20 cellular contexts compared by ENCODE assay signal in the genomic region with DNA sequence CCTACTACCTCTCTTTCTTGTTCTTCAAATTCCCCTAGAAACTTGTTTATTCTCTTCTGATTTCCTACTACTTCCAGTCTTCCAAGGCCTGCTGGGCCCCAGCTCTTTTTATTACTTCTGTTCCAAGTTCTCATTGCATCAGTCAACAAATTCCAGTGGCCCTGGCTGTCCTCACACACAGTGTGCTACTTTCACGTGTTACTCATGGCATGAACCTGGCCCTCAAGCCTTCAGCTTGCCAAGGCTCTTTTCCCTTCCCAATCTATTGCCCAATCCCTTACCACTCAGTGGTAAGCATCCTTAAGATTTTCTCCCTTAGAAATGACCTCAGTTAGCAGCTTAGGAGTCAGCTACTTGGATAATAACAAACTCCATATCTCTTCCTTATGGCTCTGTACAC.
DNase-seq lines count a peak whose midpoint lies in the region; ATAC-seq and TF ChIP-seq lines count a peak whose summit lies in the region.
"Had no signal": no experiment of that assay in that cellular context is flagged by ENCODE, and none has a peak within 500 bp of the region (broad histone marks: within the 10 kb centered on the region; RNA-seq: fewer than 3 reads in every experiment).

No MANE protein-coding gene starts in this region.

- peaks cover 0 to 6% of the 10 kb centered on the region in 2 donors for H3K27me3 Mint-ChIP-seq in CD4-positive, alpha-beta memory T cell
- H3K27me3 Mint-ChIP-seq: activated CD4-positive, alpha-beta T cell treated with anti-CD3 and anti-CD28 coated beads, Interleukin-2, amount 10 ng/mL, durations not matched to agents 7 days and 5 days had no signal

- 11 to 19% (median 18%) methylated on average over 1 of the region's 1 CpG for WGBS in psoas muscle, 3 donors

- H3K27ac ChIP-seq in ascending aorta (peak overlapping the region in 1 of 2 donors; percentile 65), foreskin keratinocyte (no peak overlapping the region), psoas muscle (no peak overlapping the region)
- H3K27ac ChIP-seq in CD4-positive, alpha-beta memory T cell (ENCODE audit: low read depth, low read length), result no peak overlapping the region
- H3K27ac ChIP-seq: RWPE1, thyroid gland had no signal

- DNase-seq in AG10803 (ENCODE audit: low read depth), result peak; percentile 87
- DNase-seq in ascending aorta (ENCODE audit: low spot score in 2 of 2), result peak; percentile 25 to 67
- DNase-seq in foreskin keratinocyte, result peak; percentile 24 to 44
- DNase-seq in psoas muscle, result peak in 1 of 2 donors; percentile 58
- DNase-seq in CD4-positive, alpha-beta memory T cell, result no peak
- no peak for DNase-seq in left colon
- no peak for DNase-seq in SK-N-DZ (ENCODE audit: low spot score)
- DNase-seq: activated CD4-positive, alpha-beta T cell treated with anti-CD3 and anti-CD28 coated beads, Interleukin-2, amount 10 ng/mL, durations not matched to agents 7 days and 5 days; activated gamma-delta T cell; immature natural killer cell; MV-4-11; naive thymus-derived CD8-positive, alpha-beta T cell; NCI-H1930; NCI-H510A; posterior cingulate gyrus; stimulated activated CD4-positive, alpha-beta T cell treated with anti-CD3 and anti-CD28 coated beads, Interleukin-12 subunit alpha, Interleukin-12 subunit beta, amount 100 ng/mL, for 4 hours had no signal

- POLR2A ChIA-PET in CD4-positive, alpha-beta memory T cell (lab: Charles Lee; ENCODE audit: partially characterized antibody), result no interaction called here

- H3K27me3 ChIP-seq in ascending aorta, result no peaks in the 10 kb centered on the region
- no peaks in the 10 kb centered on the region for H3K27me3 ChIP-seq in foreskin keratinocyte
- no peaks in the 10 kb centered on the region for H3K27me3 ChIP-seq in psoas muscle (ENCODE audit: insufficient read depth in 3 of 3, low read length in 2 of 3)
- no peaks in the 10 kb centered on the region for H3K27me3 ChIP-seq in CD4-positive, alpha-beta memory T cell (ENCODE audit: insufficient read depth, low read length)
- H3K27me3 ChIP-seq: thyroid gland had no signal

- no peak overlapping the region for H3K4me3 ChIP-seq in AG10803 (ENCODE audit: low read length)
- no peak overlapping the region for H3K4me3 ChIP-seq in ascending aorta
- H3K4me3 ChIP-seq in psoas muscle, result no peak overlapping the region
- H3K4me3 ChIP-seq in CD4-positive, alpha-beta memory T cell (ENCODE audit: low read length in 2 of 2), result no peak overlapping the region
- H3K4me3 ChIP-seq: HAP-1, thyroid gland had no signal

- ATAC-seq in foreskin keratinocyte (no peak), psoas muscle (peak; percentile 69 to 96 (median 81)), left colon (no peak), HG03342 (IDR thresholded peaks at IDR 0.05; ENCODE audit: unreplicated experiment) (no peak)
- ATAC-seq: naive thymus-derived CD8-positive, alpha-beta T cell had no signal

- no peaks in the 10 kb centered on the region for H3K9me3 Mint-ChIP-seq in CD4-positive, alpha-beta memory T cell
- H3K9me3 Mint-ChIP-seq: activated CD4-positive, alpha-beta T cell treated with anti-CD3 and anti-CD28 coated beads, Interleukin-2, amount 10 ng/mL, durations not matched to agents 7 days and 5 days; immature natural killer cell; naive thymus-derived CD8-positive, alpha-beta T cell had no signal

- H3K4me1 Mint-ChIP-seq in CD4-positive, alpha-beta memory T cell, result no peaks in the 10 kb centered on the region
- H3K4me1 Mint-ChIP-seq: activated CD4-positive, alpha-beta T cell treated with anti-CD3 and anti-CD28 coated beads, Interleukin-2, amount 10 ng/mL, durations not matched to agents 7 days and 5 days; immature natural killer cell; naive thymus-derived CD8-positive, alpha-beta T cell had no signal

- no peaks in the 10 kb centered on the region for H3K36me3 ChIP-seq in ascending aorta
- no peaks in the 10 kb centered on the region for H3K36me3 ChIP-seq in psoas muscle (ENCODE audit: insufficient read depth in 1 of 2, low read depth in 1 of 2)
- H3K36me3 ChIP-seq in CD4-positive, alpha-beta memory T cell (ENCODE audit: insufficient read depth, low read length), result no peaks in the 10 kb centered on the region
- H3K36me3 ChIP-seq: HAP-1, thyroid gland had no signal

- TF ChIP-seq CTCF in AG10803 (conservative IDR thresholded peaks at IDR 0.05; ENCODE audit: low read length) (no peak), ascending aorta (IDR thresholded peaks at IDR 0.05) (no peak), foreskin keratinocyte (conservative IDR thresholded peaks at IDR 0.05) (no peak), psoas muscle (IDR thresholded peaks at IDR 0.05) (no peak)

- CTCF ChIA-PET in CD4-positive, alpha-beta memory T cell (lab: Charles Lee; ENCODE audit: partially characterized antibody), result interaction anchor here (0.8 kb wide), 1 partner anchor 12 kb away, joined by 4 read pairs; no protein-coding TSS in a partner anchor

- no peaks in the 10 kb centered on the region for H3K4me1 ChIP-seq in ascending aorta
- peaks cover 8% of the 10 kb centered on the region for H3K4me1 ChIP-seq in foreskin keratinocyte
- H3K4me1 ChIP-seq in psoas muscle, result no peaks in the 10 kb centered on the region
- no peaks in the 10 kb centered on the region for H3K4me1 ChIP-seq in CD4-positive, alpha-beta memory T cell (ENCODE audit: insufficient read depth, low read length)
- H3K4me1 ChIP-seq: HAP-1, thyroid gland had no signal

- H3K4me3 Mint-ChIP-seq in CD4-positive, alpha-beta memory T cell, result no peak overlapping the region
- H3K4me3 Mint-ChIP-seq: activated CD4-positive, alpha-beta T cell treated with anti-CD3 and anti-CD28 coated beads, Interleukin-2, amount 10 ng/mL, durations not matched to agents 7 days and 5 days; immature natural killer cell; naive thymus-derived CD8-positive, alpha-beta T cell had no signal

- no peaks in the 10 kb centered on the region for H3K9me3 ChIP-seq in ascending aorta
- H3K9me3 ChIP-seq in psoas muscle, result no peaks in the 10 kb centered on the region
- no peaks in the 10 kb centered on the region for H3K9me3 ChIP-seq in CD4-positive, alpha-beta memory T cell (ENCODE audit: control insufficient read depth in 1 of 2, low read length in 2 of 2)
- H3K9me3 ChIP-seq: HAP-1, thyroid gland had no signal

- H3K36me3 Mint-ChIP-seq in CD4-positive, alpha-beta memory T cell, result no peaks in the 10 kb centered on the region
- H3K36me3 Mint-ChIP-seq: immature natural killer cell; naive thymus-derived CD8-positive, alpha-beta T cell had no signal

- no peak overlapping the region for H3K27ac Mint-ChIP-seq in CD4-positive, alpha-beta memory T cell
- H3K27ac Mint-ChIP-seq: activated CD4-positive, alpha-beta T cell treated with anti-CD3 and anti-CD28 coated beads, Interleukin-2, amount 10 ng/mL, durations not matched to agents 7 days and 5 days; immature natural killer cell; naive thymus-derived CD8-positive, alpha-beta T cell had no signal

- intact Hi-C loops in ascending aorta (cut with DNase I) (no loop called here), psoas muscle (cut with DNase I) (no loop called here), left colon (cut with DNase I, micrococcal nuclease) (no loop called here)
- intact Hi-C loops in CD4-positive, alpha-beta memory T cell (cut with micrococcal nuclease), result no loop called here

Comparison
In these comparisons a context has a peak if more than half of its experiments do, and no peak if none do; other contexts are left out.
1. DNase-seq: peak in AG10803 (single experiment), ascending aorta (2 of 2) and foreskin keratinocyte (2 of 2); none in CD4-positive, alpha-beta memory T cell (0 of 5), left colon (0 of 2) and SK-N-DZ (single experiment).
2. ATAC-seq: peak in psoas muscle (4 of 4); none in foreskin keratinocyte (single experiment), left colon (single experiment) and HG03342 (single experiment).